Comparison of ENCODE assay signal across 8 cellular contexts in the genomic region with DNA sequence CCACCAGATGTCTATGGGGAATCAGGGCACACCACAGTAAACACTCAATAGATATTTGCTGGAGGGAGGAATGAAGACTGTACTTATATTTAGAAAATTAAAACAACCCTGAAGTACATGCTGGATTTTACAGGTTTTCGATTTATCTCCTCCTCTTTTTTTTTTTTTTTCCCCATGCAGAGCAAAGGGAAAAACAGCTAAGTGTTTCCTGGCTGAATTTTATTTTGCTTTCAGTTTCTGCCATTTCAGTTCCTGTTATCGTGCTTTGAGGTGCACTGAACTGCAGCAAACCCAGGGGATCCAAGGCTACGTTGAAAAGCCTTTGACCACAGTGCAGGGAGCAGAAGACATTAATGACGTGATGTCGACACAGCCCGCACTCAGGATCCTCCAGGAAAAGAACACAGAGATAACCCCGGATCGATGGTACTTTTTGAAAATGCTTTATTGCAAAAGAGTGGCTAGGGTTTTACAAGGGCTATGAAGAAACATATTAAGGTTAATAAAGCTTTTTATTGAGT. TPM values are rescaled to one million over a fixed set of nuclear protein-coding genes. Genes with fewer than 3 reads are reported as not detected.
DNase-seq lines count a peak whose midpoint lies in the region; ATAC-seq and TF ChIP-seq lines count a peak whose summit lies in the region.

No MANE protein-coding gene starts in this region.

- TF ChIP-seq CTCF in epithelial cell of proximal tubule (conservative IDR thresholded peaks at IDR 0.05; ENCODE audit: low read depth, low read length) (no peak), osteoblast (IDR thresholded peaks at IDR 0.05; ENCODE audit: extremely low read depth, low read depth, low read length) (no peak)

- no peaks in the 10 kb centered on the region for H3K79me2 ChIP-seq in osteoblast (ENCODE audit: insufficient read depth, low read length)

- peak overlapping the region; percentile 96 for H2AFZ ChIP-seq in osteoblast (ENCODE audit: low read length)

- peak; percentile 93 for DNase-seq in DMS53 (lab: John Stamatoyannopoulos, UW)
- DNase-seq in UCSD-AML1 (lab: John Stamatoyannopoulos, UW; ENCODE audit: unreplicated experiment): peak; percentile 18
- no peak for DNase-seq in epithelial cell of proximal tubule (ENCODE audit: low read depth)
- DNase-seq in osteoblast (ENCODE audit: insufficient read length, low spot score, missing footprints): no peak
- no peak for DNase-seq in NCI-H226
- DNase-seq in 8988T: no peak

- H3K36me3 ChIP-seq in osteoblast (ENCODE audit: insufficient read depth, low read length): no peaks in the 10 kb centered on the region

- H3K4me2 ChIP-seq in osteoblast (ENCODE audit: insufficient read depth, low read length): peak overlapping the region; percentile 94

- peaks cover 8% of the 10 kb centered on the region for H3K4me1 ChIP-seq in osteoblast (ENCODE audit: insufficient read depth, low read length)

- no peaks in the 10 kb centered on the region for H3K27me3 ChIP-seq in osteoblast (ENCODE audit: insufficient read depth, low read length)

- H3K9me3 ChIP-seq in osteoblast (ENCODE audit: low read depth, low read length): no peaks in the 10 kb centered on the region

- ATAC-seq in GM19463 (IDR thresholded peaks at IDR 0.05; ENCODE audit: unreplicated experiment) (peak; percentile 94), HG03520 (IDR thresholded peaks at IDR 0.05; ENCODE audit: unreplicated experiment) (peak; percentile 94)

- H4K20me1 ChIP-seq in osteoblast (ENCODE audit: insufficient read depth, low read length): no peaks in the 10 kb centered on the region

- peak overlapping the region; percentile 21 for H3K4me3 ChIP-seq in epithelial cell of proximal tubule (ENCODE audit: low read depth, low read length)
- H3K4me3 ChIP-seq in osteoblast (ENCODE audit: insufficient read depth, low read length): peak overlapping the region; percentile 75

- H3K27ac ChIP-seq in osteoblast (ENCODE audit: low read depth, low read length): peak overlapping the region; percentile 79

RNA-seq across cellular contexts. Expression of gene CNN3, which starts 35.9 kb away (rescaled TPM):
- total RNA-seq in epithelial cell of proximal tubule (196 and 284 TPM in 2 replicates), osteoblast (316 and 333 TPM in 2 replicates)

Comparison
In these comparisons a context has a peak if more than half of its experiments do, and no peak if none do; other contexts are left out.
1. DNase-seq: peak in DMS53 (single experiment) and UCSD-AML1 (single experiment); none in epithelial cell of proximal tubule (single experiment), osteoblast (single experiment), NCI-H226 (single experiment) and 8988T (single experiment).